In the genomic region with DNA sequence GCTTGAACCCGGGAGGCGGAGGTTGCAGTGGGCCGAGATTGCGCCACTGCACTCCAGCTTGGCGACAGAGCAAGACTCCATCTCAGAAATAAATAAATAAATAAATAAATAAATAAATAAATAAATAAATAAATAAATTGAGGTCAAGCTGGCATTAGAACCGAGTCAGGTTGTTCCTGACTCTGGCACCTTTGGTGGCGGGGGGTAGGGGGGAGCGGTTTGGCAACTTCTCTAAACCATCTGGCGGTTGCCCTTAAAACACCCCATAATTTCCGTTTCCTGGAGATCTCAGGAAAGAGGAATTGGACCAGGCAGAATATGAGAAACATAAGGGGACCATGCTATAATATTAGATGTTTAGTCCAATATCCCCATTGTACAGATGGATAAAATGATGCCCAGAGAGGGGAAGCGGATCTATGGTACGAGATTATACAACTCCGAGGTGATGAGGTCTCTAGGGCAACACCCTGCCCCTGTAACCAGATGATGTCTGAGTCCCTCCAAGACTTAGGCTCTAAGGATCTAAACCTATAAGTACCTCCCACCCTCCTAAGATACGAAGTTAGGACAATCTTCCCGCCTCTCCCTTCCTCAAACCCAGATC, we compare ENCODE assay signal across 8 cellular contexts. TPM values are rescaled to one million over a fixed set of nuclear protein-coding genes. Genes with fewer than 3 reads are reported as not detected.
DNase-seq lines count a peak whose midpoint lies in the region; ATAC-seq and TF ChIP-seq lines count a peak whose summit lies in the region.

No MANE protein-coding gene starts in this region.

- H3K9me3 ChIP-seq in WERI-Rb-1 (ENCODE audit: severe bottlenecking) = no peaks in the 10 kb centered on the region
- H3K9me3 ChIP-seq in hepatocyte (ENCODE audit: low read depth) = no peaks in the 10 kb centered on the region

- H3K27ac Mint-ChIP-seq in activated CD8-positive, alpha-beta memory T cell treated with anti-CD3 and anti-CD28 coated beads, Interleukin-2, amount 10 ng/mL, durations not matched to agents 7 days and 5 days = peak overlapping the region; percentile 94
- H3K27ac Mint-ChIP-seq in stimulated activated naive CD8-positive, alpha-beta T cell treated with anti-CD3 and anti-CD28 coated beads, Interleukin-15, Interleukin-2, amounts not matched to agents 100 ng/mL and 50 ng/mL, for 24 hours = peak overlapping the region; percentile 93

- H3K27me3 ChIP-seq in WERI-Rb-1 (ENCODE audit: insufficient read depth, low read depth, severe bottlenecking) (no peaks in the 10 kb centered on the region), hepatocyte (no peaks in the 10 kb centered on the region)

- TF ChIP-seq CTCF in WERI-Rb-1 (IDR thresholded peaks at IDR 0.05; ENCODE audit: low read depth, low read length) = no peak
- TF ChIP-seq CTCF in hepatocyte (IDR thresholded peaks at IDR 0.05; ENCODE audit: poor library complexity) = no peak

- peak overlapping the region; percentile 79 for H3K4me2 ChIP-seq in hepatocyte

- peak overlapping the region; percentile 26 for H2AFZ ChIP-seq in hepatocyte

- H3K4me3 ChIP-seq in WERI-Rb-1 (ENCODE audit: low read depth, low read length) (peak overlapping the region; percentile 52), hepatocyte (peak overlapping the region; percentile 52)

- H4K20me1 ChIP-seq in hepatocyte (ENCODE audit: insufficient read depth, poor library complexity, severe bottlenecking) = no peaks in the 10 kb centered on the region

- peak; percentile 1 for ATAC-seq in activated CD8-positive, alpha-beta memory T cell treated with anti-CD3 and anti-CD28 coated beads, Interleukin-2, amount 10 ng/mL, durations not matched to agents 7 days and 5 days
- ATAC-seq in HG02588 (IDR thresholded peaks at IDR 0.05; ENCODE audit: unreplicated experiment) (no peak), GM21717 (IDR thresholded peaks at IDR 0.05; ENCODE audit: unreplicated experiment) (no peak)

- H3K9me2 ChIP-seq in hepatocyte (replicated peaks; ENCODE audit: insufficient read depth) = no peaks in the 10 kb centered on the region

- H3K4me1 Mint-ChIP-seq in activated CD8-positive, alpha-beta memory T cell treated with anti-CD3 and anti-CD28 coated beads, Interleukin-2, amount 10 ng/mL, durations not matched to agents 7 days and 5 days = peaks cover 45% of the 10 kb centered on the region
- H3K4me1 Mint-ChIP-seq in stimulated activated naive CD8-positive, alpha-beta T cell treated with anti-CD3 and anti-CD28 coated beads, Interleukin-15, Interleukin-2, amounts not matched to agents 100 ng/mL and 50 ng/mL, for 24 hours (ENCODE audit: low read depth) = peaks cover 32% of the 10 kb centered on the region

- no peaks in the 10 kb centered on the region for H3K36me3 Mint-ChIP-seq in activated CD8-positive, alpha-beta memory T cell treated with anti-CD3 and anti-CD28 coated beads, Interleukin-2, amount 10 ng/mL, durations not matched to agents 7 days and 5 days
- H3K36me3 Mint-ChIP-seq in stimulated activated naive CD8-positive, alpha-beta T cell treated with anti-CD3 and anti-CD28 coated beads, Interleukin-15, Interleukin-2, amounts not matched to agents 100 ng/mL and 50 ng/mL, for 24 hours (ENCODE audit: low read depth) = peaks cover 18% of the 10 kb centered on the region

- H3K79me2 ChIP-seq in hepatocyte = peaks cover 8% of the 10 kb centered on the region

- CTCF ChIA-PET in activated CD8-positive, alpha-beta memory T cell treated with anti-CD3 and anti-CD28 coated beads, Interleukin-2, amount 10 ng/mL, durations not matched to agents 7 days and 5 days (lab: Charles Lee) = interaction anchor here (0.7 to 9.6 kb wide), 36 partner anchors 8 to 505 kb away, joined by 3 to 176 read pairs (median 4); a partner anchor contains a TSS
- CTCF ChIA-PET in HEK293T (lab: Yijun Ruan, JAX) = interaction anchor here (0.6 to 1.4 kb wide), 7 partner anchors 9 to 124 kb away, joined by 3 to 5 read pairs (median 4); no protein-coding TSS in a partner anchor

- WGBS in hepatocyte (ENCODE audit: low lambda C conversion rate, missing lambda C conversion rate) = 95% methylated on average over 15 of the region's 15 CpGs

- no peak for DNase-seq in activated CD8-positive, alpha-beta memory T cell treated with anti-CD3 and anti-CD28 coated beads, Interleukin-2, amount 10 ng/mL, durations not matched to agents 7 days and 5 days
- DNase-seq in activated CD8-positive, alpha-beta memory T cell treated with anti-CD3 and anti-CD28 coated beads, Interleukin-2, amount 50 U/mL, for 4 hours = no peak
- no peak for DNase-seq in WERI-Rb-1
- DNase-seq in hepatocyte (ENCODE audit: low spot score) = no peak
- DNase-seq in HEK293T (ENCODE audit: extremely low spot score) = no peak

- H3K4me3 Mint-ChIP-seq in activated CD8-positive, alpha-beta memory T cell treated with anti-CD3 and anti-CD28 coated beads, Interleukin-2, amount 10 ng/mL, durations not matched to agents 7 days and 5 days = peak overlapping the region; percentile 91
- peak overlapping the region; percentile 90 for H3K4me3 Mint-ChIP-seq in stimulated activated naive CD8-positive, alpha-beta T cell treated with anti-CD3 and anti-CD28 coated beads, Interleukin-15, Interleukin-2, amounts not matched to agents 100 ng/mL and 50 ng/mL, for 24 hours

- H3K27ac ChIP-seq in WERI-Rb-1 (peak overlapping the region; percentile 65), hepatocyte (no peak overlapping the region)

- H3K4me1 ChIP-seq in hepatocyte (ENCODE audit: insufficient read depth) = no peaks in the 10 kb centered on the region

- H3K36me3 ChIP-seq in WERI-Rb-1 (peaks cover 16% of the 10 kb centered on the region), hepatocyte (replicated peaks; ENCODE audit: insufficient read depth, low read depth) (no peaks in the 10 kb centered on the region)

- H3K9me3 Mint-ChIP-seq in activated CD8-positive, alpha-beta memory T cell treated with anti-CD3 and anti-CD28 coated beads, Interleukin-2, amount 10 ng/mL, durations not matched to agents 7 days and 5 days (ENCODE audit: low read depth) = no peaks in the 10 kb centered on the region
- H3K9me3 Mint-ChIP-seq in stimulated activated naive CD8-positive, alpha-beta T cell treated with anti-CD3 and anti-CD28 coated beads, Interleukin-15, Interleukin-2, amounts not matched to agents 100 ng/mL and 50 ng/mL, for 24 hours = no peaks in the 10 kb centered on the region

- POLR2A ChIA-PET in HEK293T (lab: Yijun Ruan, JAX) = no interaction called here

- H3K27me3 Mint-ChIP-seq in activated CD8-positive, alpha-beta memory T cell treated with anti-CD3 and anti-CD28 coated beads, Interleukin-2, amount 10 ng/mL, durations not matched to agents 7 days and 5 days = peaks cover 3% of the 10 kb centered on the region
- no peaks in the 10 kb centered on the region for H3K27me3 Mint-ChIP-seq in stimulated activated naive CD8-positive, alpha-beta T cell treated with anti-CD3 and anti-CD28 coated beads, Interleukin-15, Interleukin-2, amounts not matched to agents 100 ng/mL and 50 ng/mL, for 24 hours

TF ChIP-seq in HEK293T, 16 proteins besides CTCF, POLR2A, EP300 and RAD21:
- TF ChIP-seq, protein P1, sequence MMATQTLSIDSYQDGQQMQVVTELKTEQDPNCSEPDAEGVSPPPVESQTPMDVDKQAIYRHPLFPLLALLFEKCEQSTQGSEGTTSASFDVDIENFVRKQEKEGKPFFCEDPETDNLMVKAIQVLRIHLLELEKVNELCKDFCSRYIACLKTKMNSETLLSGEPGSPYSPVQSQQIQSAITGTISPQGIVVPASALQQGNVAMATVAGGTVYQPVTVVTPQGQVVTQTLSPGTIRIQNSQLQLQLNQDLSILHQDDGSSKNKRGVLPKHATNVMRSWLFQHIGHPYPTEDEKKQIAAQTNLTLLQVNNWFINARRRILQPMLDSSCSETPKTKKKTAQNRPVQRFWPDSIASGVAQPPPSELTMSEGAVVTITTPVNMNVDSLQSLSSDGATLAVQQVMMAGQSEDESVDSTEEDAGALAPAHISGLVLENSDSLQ (IDR thresholded peaks at IDR 0.05) = no peak

RNA-seq across cellular contexts. Expression of a gene that starts 0.8 kb away (rescaled TPM):
- total RNA-seq in activated CD8-positive, alpha-beta memory T cell treated with anti-CD3 and anti-CD28 coated beads, Interleukin-2, amount 10 ng/mL, durations not matched to agents 7 days and 5 days = 10 to 100 TPM; 27.8 to 38.1 TPM
- total RNA-seq in hepatocyte = 15.5 and 16.8 TPM in 2 replicates
- polyA plus RNA-seq in hepatocyte = 9.4 and 15.2 TPM in 2 replicates
